ENCODE assay signal across 1 cellular context in genomic region chr2:43130548-43130875, GRCh38.
TF ChIP-seq lines count a peak whose summit lies in the region.

No MANE protein-coding gene starts in this region.

TF ChIP-seq in SK-N-SH, 30 proteins besides CTCF, POLR2A, EP300 and RAD21 (continued from another document):
- no peak for TF ChIP-seq USF1 (IDR thresholded peaks at IDR 0.05; ENCODE audit: borderline replicate concordance, low read depth)
- no peak for TF ChIP-seq GABPA (IDR thresholded peaks at IDR 0.05; ENCODE audit: low read depth)
- TF ChIP-seq YY1 (IDR thresholded peaks at IDR 0.05; ENCODE audit: low read depth): no peak
- TF ChIP-seq MEF2A (IDR thresholded peaks at IDR 0.05; ENCODE audit: borderline replicate concordance, low read depth): no peak
- TF ChIP-seq JUND (IDR thresholded peaks at IDR 0.05): no peak
- no peak for TF ChIP-seq SIN3A (IDR thresholded peaks at IDR 0.05; ENCODE audit: borderline replicate concordance, low read depth, low read length)
- no peak for TF ChIP-seq FOXM1 (IDR thresholded peaks at IDR 0.05; ENCODE audit: low read depth)
- TF ChIP-seq FOSL2 (IDR thresholded peaks at IDR 0.05; ENCODE audit: borderline replicate concordance, low read depth): no peak
- TF ChIP-seq, protein P1, sequence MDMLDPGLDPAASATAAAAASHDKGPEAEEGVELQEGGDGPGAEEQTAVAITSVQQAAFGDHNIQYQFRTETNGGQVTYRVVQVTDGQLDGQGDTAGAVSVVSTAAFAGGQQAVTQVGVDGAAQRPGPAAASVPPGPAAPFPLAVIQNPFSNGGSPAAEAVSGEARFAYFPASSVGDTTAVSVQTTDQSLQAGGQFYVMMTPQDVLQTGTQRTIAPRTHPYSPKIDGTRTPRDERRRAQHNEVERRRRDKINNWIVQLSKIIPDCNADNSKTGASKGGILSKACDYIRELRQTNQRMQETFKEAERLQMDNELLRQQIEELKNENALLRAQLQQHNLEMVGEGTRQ (IDR thresholded peaks at IDR 0.05; ENCODE audit: borderline replicate concordance, low read depth, low read length): no peak
- TF ChIP-seq RCOR1 (IDR thresholded peaks at IDR 0.05; ENCODE audit: low read length): no peak
- TF ChIP-seq ELF1 (IDR thresholded peaks at IDR 0.05): no peak
